In the genomic region with DNA sequence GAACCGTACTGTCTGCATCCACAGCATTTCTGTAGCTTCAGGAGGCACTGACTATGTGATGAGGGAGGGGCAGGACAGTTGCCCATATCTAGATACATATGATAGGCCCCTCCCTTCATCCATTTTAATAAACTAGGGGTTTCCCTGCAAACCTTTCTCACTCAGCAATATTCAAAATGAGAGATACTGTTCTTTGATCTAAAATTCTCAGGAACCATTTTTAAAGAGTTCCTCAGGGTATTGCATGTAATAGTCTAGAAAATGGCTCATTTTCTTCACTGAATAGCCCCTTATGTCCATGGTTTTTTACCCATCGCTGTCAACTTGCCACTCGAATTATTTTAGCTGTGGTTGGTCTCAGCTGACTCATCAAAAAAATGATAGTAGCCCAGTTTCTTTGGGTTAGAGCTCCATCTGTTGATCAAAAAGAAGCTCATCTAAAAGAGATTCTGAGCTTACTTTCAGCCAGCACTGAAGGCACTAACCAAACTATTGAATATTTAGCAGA, we compare ENCODE assay signal across 8 cellular contexts. TPM values are rescaled to one million over a fixed set of nuclear protein-coding genes. Genes with fewer than 3 reads are reported as not detected.
DNase-seq lines count a peak whose midpoint lies in the region; ATAC-seq and TF ChIP-seq lines count a peak whose summit lies in the region.

No MANE protein-coding gene starts in this region.

- H3K9me2 ChIP-seq in neural cell (ENCODE audit: insufficient read depth, low read length) = no peaks in the 10 kb centered on the region

- no peak overlapping the region for H2AFZ ChIP-seq in neural cell (ENCODE audit: low read depth, low read length)

- H3K4me2 ChIP-seq in neural cell (ENCODE audit: low read length) = no peak overlapping the region

- intact Hi-C loops in heart right ventricle (cut with DNase I) (loop anchor here in 2 of 10 donors (10.0 kb wide), 2 partner anchors 204 to 214 kb away; no protein-coding TSS in a partner anchor), Right ventricle myocardium inferior (cut with DNase I) (no loop called here)

- H3K36me3 ChIP-seq in heart right ventricle (peaks cover 0 to 45% (median 0%) of the 10 kb centered on the region in 9 donors), neural cell (ENCODE audit: insufficient read depth, low read length) (no peaks in the 10 kb centered on the region)

- H3K9ac ChIP-seq in neural cell (ENCODE audit: low read length) = no peak overlapping the region

- peak overlapping the region; percentile 49 for H3K27ac Mint-ChIP-seq in T-helper 2 cell treated with Interferon-gamma antibody and Interleukin-4, amounts not matched to agents 5 μg/mL and 100 μg/mL, for 36 hours
- H3K27ac Mint-ChIP-seq in WTC11 = no peak overlapping the region; the same call in 1 of the 2 replicates

- no peaks in the 10 kb centered on the region for H3F3A ChIP-seq in neural cell (ENCODE audit: insufficient read depth, low read length, poor library complexity, severe bottlenecking)

- DNase-seq in heart right ventricle = no peak
- no peak for DNase-seq in Right ventricle myocardium inferior (ENCODE audit: missing footprints)
- peak; percentile 11 for DNase-seq in NCI-H1092 (lab: John Stamatoyannopoulos, UW)
- peak; percentile 35 for DNase-seq in T-helper 2 cell treated with Interferon-gamma antibody and Interleukin-4, amounts not matched to agents 5 μg/mL and 100 μg/mL, for 36 hours (ENCODE audit: low spot score)
- DNase-seq in epithelial cell of proximal tubule (ENCODE audit: low read depth) = peak; percentile 23
- no peak for DNase-seq in WTC11 (ENCODE audit: low spot score)

- 40 to 46% methylated on average over 3 of the region's 3 CpGs for WGBS in heart right ventricle, 2 donors

- CTCF ChIA-PET in WTC11 (lab: Charles Lee) = interaction anchor here (0.6 to 1.5 kb wide), 36 partner anchors 9 to 551 kb away, joined by 3 to 18 read pairs (median 4); a partner anchor contains a TSS

- ATAC-seq in heart right ventricle = peak in 2 of 8 donors; percentile 43 to 46
- ATAC-seq in Right ventricle myocardium inferior = no peak
- ATAC-seq in GM18870 (IDR thresholded peaks at IDR 0.05; ENCODE audit: unreplicated experiment) = no peak
- ATAC-seq in WTC11 = no peak

- TF ChIP-seq CTCF in heart right ventricle (IDR thresholded peaks at IDR 0.05) = peak in 6 of 9 donors; percentile 39 to 65 (median 56)
- peak; percentile 74 for TF ChIP-seq CTCF in epithelial cell of proximal tubule (conservative IDR thresholded peaks at IDR 0.05; ENCODE audit: low read depth, low read length)
- peak; percentile 73 for TF ChIP-seq CTCF in neural cell (IDR thresholded peaks at IDR 0.05; ENCODE audit: poor library complexity, severe bottlenecking)
- TF ChIP-seq CTCF in WTC11 (IDR thresholded peaks at IDR 0.05) = no peak

- peak; percentile 81 for TF ChIP-seq RAD21 in neural cell (conservative IDR thresholded peaks at IDR 0.05)

- H3K4me1 Mint-ChIP-seq in T-helper 2 cell treated with Interferon-gamma antibody and Interleukin-4, amounts not matched to agents 5 μg/mL and 100 μg/mL, for 36 hours (ENCODE audit: low read depth) = peaks cover 13% of the 10 kb centered on the region
- 0 out of 2 replicates have a peak, but pooled peaks cover 2% of the 10 kb centered on the region for H3K4me1 Mint-ChIP-seq in WTC11

- H3K9me3 ChIP-seq in heart right ventricle (no peaks in the 10 kb centered on the region), neural cell (ENCODE audit: low read length) (no peaks in the 10 kb centered on the region)

- H3K9me3 Mint-ChIP-seq in T-helper 2 cell treated with Interferon-gamma antibody and Interleukin-4, amounts not matched to agents 5 μg/mL and 100 μg/mL, for 36 hours = no peaks in the 10 kb centered on the region
- H3K9me3 Mint-ChIP-seq in WTC11 = no peaks in the 10 kb centered on the region

- no peaks in the 10 kb centered on the region for H3K27me3 Mint-ChIP-seq in T-helper 2 cell treated with Interferon-gamma antibody and Interleukin-4, amounts not matched to agents 5 μg/mL and 100 μg/mL, for 36 hours (ENCODE audit: low read depth)
- no peaks in the 10 kb centered on the region; the same call in 1 of the 2 replicates for H3K27me3 Mint-ChIP-seq in WTC11 (ENCODE audit: low read depth)

- no peaks in the 10 kb centered on the region for H4K20me1 ChIP-seq in neural cell (ENCODE audit: insufficient read depth)

- no peak for TF ChIP-seq EP300 in neural cell (conservative IDR thresholded peaks at IDR 0.05; ENCODE audit: poor library complexity, severe bottlenecking)

- H3K4me1 ChIP-seq in heart right ventricle = peaks cover 0 to 28% (median 2%) of the 10 kb centered on the region in 9 donors

- no peaks in the 10 kb centered on the region for H3K36me3 Mint-ChIP-seq in T-helper 2 cell treated with Interferon-gamma antibody and Interleukin-4, amounts not matched to agents 5 μg/mL and 100 μg/mL, for 36 hours (ENCODE audit: low read depth)
- no peaks in the 10 kb centered on the region for H3K36me3 Mint-ChIP-seq in WTC11

- H3K27me3 ChIP-seq in heart right ventricle = no peaks in the 10 kb centered on the region
- H3K27me3 ChIP-seq in neural cell (ENCODE audit: insufficient read depth, low read depth, low read length) = no peaks in the 10 kb centered on the region

- no peak overlapping the region for H3K4me3 ChIP-seq in heart right ventricle
- H3K4me3 ChIP-seq in epithelial cell of proximal tubule (ENCODE audit: low read depth, low read length) = no peak overlapping the region
- H3K4me3 ChIP-seq in neural cell (ENCODE audit: low read length) = no peak overlapping the region

- H3K79me2 ChIP-seq in neural cell (replicated peaks; ENCODE audit: insufficient read depth, low read length) = no peaks in the 10 kb centered on the region

- POLR2A ChIA-PET in WTC11 (lab: Charles Lee) = interaction anchor here (0.6 to 1.0 kb wide), 3 partner anchors 12 to 43 kb away, joined by 3 read pairs; no protein-coding TSS in a partner anchor

- H3K27ac ChIP-seq in heart right ventricle (no peak overlapping the region), neural cell (ENCODE audit: low read length) (no peak overlapping the region)

- peak overlapping the region; percentile 19 for H3K4me3 Mint-ChIP-seq in T-helper 2 cell treated with Interferon-gamma antibody and Interleukin-4, amounts not matched to agents 5 μg/mL and 100 μg/mL, for 36 hours
- no peak overlapping the region for H3K4me3 Mint-ChIP-seq in WTC11

TF ChIP-seq in neural cell, 6 proteins besides CTCF, POLR2A, EP300 and RAD21 (continues in another document):
- TF ChIP-seq MXI1 (conservative IDR thresholded peaks at IDR 0.05; ENCODE audit: poor library complexity, severe bottlenecking) = no peak

TF ChIP-seq in WTC11, 78 proteins besides CTCF, POLR2A, EP300 and RAD21 (continues in another document):
- TF ChIP-seq, protein P1, sequence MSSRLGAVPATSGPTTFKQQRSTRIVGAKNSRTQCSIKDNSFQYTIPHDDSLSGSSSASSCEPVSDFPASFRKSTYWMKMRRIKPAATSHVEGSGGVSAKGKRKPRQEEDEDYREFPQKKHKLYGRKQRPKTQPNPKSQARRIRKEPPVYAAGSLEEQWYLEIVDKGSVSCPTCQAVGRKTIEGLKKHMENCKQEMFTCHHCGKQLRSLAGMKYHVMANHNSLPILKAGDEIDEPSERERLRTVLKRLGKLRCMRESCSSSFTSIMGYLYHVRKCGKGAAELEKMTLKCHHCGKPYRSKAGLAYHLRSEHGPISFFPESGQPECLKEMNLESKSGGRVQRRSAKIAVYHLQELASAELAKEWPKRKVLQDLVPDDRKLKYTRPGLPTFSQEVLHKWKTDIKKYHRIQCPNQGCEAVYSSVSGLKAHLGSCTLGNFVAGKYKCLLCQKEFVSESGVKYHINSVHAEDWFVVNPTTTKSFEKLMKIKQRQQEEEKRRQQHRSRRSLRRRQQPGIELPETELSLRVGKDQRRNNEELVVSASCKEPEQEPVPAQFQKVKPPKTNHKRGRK (CRISPR knock-in tag; IDR thresholded peaks at IDR 0.05; ENCODE audit: borderline replicate concordance) = no peak
- TF ChIP-seq NFYB (CRISPR knock-in tag; conservative IDR thresholded peaks at IDR 0.05; ENCODE audit: low read depth) (no peak), MYBL2 (CRISPR knock-in tag; IDR thresholded peaks at IDR 0.05) (no peak)
- TF ChIP-seq, protein P2, sequence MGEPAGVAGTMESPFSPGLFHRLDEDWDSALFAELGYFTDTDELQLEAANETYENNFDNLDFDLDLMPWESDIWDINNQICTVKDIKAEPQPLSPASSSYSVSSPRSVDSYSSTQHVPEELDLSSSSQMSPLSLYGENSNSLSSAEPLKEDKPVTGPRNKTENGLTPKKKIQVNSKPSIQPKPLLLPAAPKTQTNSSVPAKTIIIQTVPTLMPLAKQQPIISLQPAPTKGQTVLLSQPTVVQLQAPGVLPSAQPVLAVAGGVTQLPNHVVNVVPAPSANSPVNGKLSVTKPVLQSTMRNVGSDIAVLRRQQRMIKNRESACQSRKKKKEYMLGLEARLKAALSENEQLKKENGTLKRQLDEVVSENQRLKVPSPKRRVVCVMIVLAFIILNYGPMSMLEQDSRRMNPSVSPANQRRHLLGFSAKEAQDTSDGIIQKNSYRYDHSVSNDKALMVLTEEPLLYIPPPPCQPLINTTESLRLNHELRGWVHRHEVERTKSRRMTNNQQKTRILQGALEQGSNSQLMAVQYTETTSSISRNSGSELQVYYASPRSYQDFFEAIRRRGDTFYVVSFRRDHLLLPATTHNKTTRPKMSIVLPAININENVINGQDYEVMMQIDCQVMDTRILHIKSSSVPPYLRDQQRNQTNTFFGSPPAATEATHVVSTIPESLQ (CRISPR knock-in tag; IDR thresholded peaks at IDR 0.05) = no peak

RNA-seq across cellular contexts. Expression of a gene that starts 37.0 kb away (rescaled TPM):
- total RNA-seq in heart right ventricle = not detected
- polyA plus RNA-seq in heart right ventricle = not detected
- total RNA-seq in Right ventricle myocardium inferior = not detected
- not detected in 2 replicates for total RNA-seq in epithelial cell of proximal tubule
- not detected in 2 replicates for polyA plus RNA-seq in neural cell
- polyA minus RNA-seq in neural cell = not detected in 2 replicates
- not detected in 3 replicates for total RNA-seq in WTC11 (2021)

RNA-seq across cellular contexts. Expression of a gene that starts 42.0 kb away (rescaled TPM):
- 10 to 100 TPM; 20.0 to 31.7 (median 26.3) TPM for total RNA-seq in heart right ventricle
- polyA plus RNA-seq in heart right ventricle = 1 to 10 TPM; 3.7 to 5.6 TPM
- total RNA-seq in Right ventricle myocardium inferior = 23.7 TPM
- total RNA-seq in epithelial cell of proximal tubule = 7.1 and 9.1 TPM in 2 replicates
- 5.2 and 5.3 TPM in 2 replicates for polyA plus RNA-seq in neural cell
- 8.8 and 9.3 TPM in 2 replicates for polyA minus RNA-seq in neural cell
- 25.9 to 28.2 TPM (median 27.5 TPM) in 3 replicates for total RNA-seq in WTC11 (2021)

RNA-seq across cellular contexts. Expression of a gene that starts 42.5 kb away (rescaled TPM):
- total RNA-seq in heart right ventricle (100 to 1,000 TPM; 170 to 238 (median 215) TPM), Right ventricle myocardium inferior (197 TPM), epithelial cell of proximal tubule (126 and 159 TPM in 2 replicates), WTC11 (2021) (289 to 303 TPM (median 291 TPM) in 3 replicates)
- polyA plus RNA-seq in heart right ventricle (100 to 1,000 TPM in 1 of 2 donors, 10 to 100 TPM in 1; 35.0 to 126 TPM), neural cell (180 and 195 TPM in 2 replicates)
- 156 and 158 TPM in 2 replicates for polyA minus RNA-seq in neural cell

RNA-seq across cellular contexts. Expression of a gene that starts 52.3 kb away (rescaled TPM):
- 10 to 100 TPM; 58.0 to 71.6 (median 59.8) TPM for total RNA-seq in heart right ventricle
- polyA plus RNA-seq in heart right ventricle = 100 to 1,000 TPM in 1 of 2 donors, 10 to 100 TPM in 1; 86.3 to 123 TPM
- total RNA-seq in Right ventricle myocardium inferior = 74.1 TPM
- total RNA-seq in epithelial cell of proximal tubule = 88.5 and 109 TPM in 2 replicates
- 163 and 181 TPM in 2 replicates for polyA plus RNA-seq in neural cell
- polyA minus RNA-seq in neural cell = 41.8 and 46.0 TPM in 2 replicates
- total RNA-seq in WTC11 (2021) = 68.2 to 70.8 TPM (median 70.3 TPM) in 3 replicates

Comparison
In these comparisons a context has a peak if more than half of its experiments do, and no peak if none do; other contexts are left out.
1. DNase-seq: peak in NCI-H1092 (single experiment), T-helper 2 cell treated with Interferon-gamma antibody and Interleukin-4, amounts not matched to agents 5 μg/mL and 100 μg/mL, for 36 hours (single experiment) and epithelial cell of proximal tubule (single experiment); none in heart right ventricle (0 of 2), Right ventricle myocardium inferior (single experiment) and WTC11 (single experiment).